17 cellular contexts compared by ENCODE assay signal in genomic region chr2:95354925-95355324, GRCh38. TPM values are rescaled to one million over a fixed set of nuclear protein-coding genes. Genes with fewer than 3 reads are reported as not detected.
"Had no signal": no experiment of that assay in that cellular context is flagged by ENCODE, and none has a peak within 500 bp of the region (broad histone marks: within the 10 kb centered on the region; RNA-seq: fewer than 3 reads in every experiment).

No MANE protein-coding gene starts in this region.

- H3K4me3 Mint-ChIP-seq: activated CD8-positive, alpha-beta T cell treated with anti-CD3 and anti-CD28 coated beads for 36 hours; activated naive CD4-positive, alpha-beta T cell treated with anti-CD3 and anti-CD28 coated beads, Interleukin-2, amount 10 ng/mL, durations not matched to agents 7 days and 5 days; activated T-cell treated with anti-CD3 and anti-CD28 coated beads, Interleukin-2, amount 50 U/mL, for 4 hours; mesothelial cell of epicardium; nephron; T-helper 17 cell had no signal

- H3K36me3 Mint-ChIP-seq: activated naive CD4-positive, alpha-beta T cell treated with anti-CD3 and anti-CD28 coated beads, Interleukin-2, amount 10 ng/mL, durations not matched to agents 7 days and 5 days; mesothelial cell of epicardium had no signal

- H3K27ac Mint-ChIP-seq: activated CD8-positive, alpha-beta T cell treated with anti-CD3 and anti-CD28 coated beads for 36 hours; activated naive CD4-positive, alpha-beta T cell treated with anti-CD3 and anti-CD28 coated beads, Interleukin-2, amount 10 ng/mL, durations not matched to agents 7 days and 5 days; activated T-helper 2 cell treated with anti-CD3 and anti-CD28 coated beads, Interferon-gamma antibody, Interleukin-2, Interleukin-4, amounts not matched to agents 10 μg/mL and 5 μg/mL and 100 μg/mL, durations not matched to agents 14 hours and 24 hours and 36 hours; mesothelial cell of epicardium; nephron; T-helper 17 cell had no signal

- H3K4me1 Mint-ChIP-seq: activated naive CD4-positive, alpha-beta T cell treated with anti-CD3 and anti-CD28 coated beads, Interleukin-2, amount 10 ng/mL, durations not matched to agents 7 days and 5 days; mesothelial cell of epicardium; nephron; T-helper 17 cell had no signal

- H3K27ac ChIP-seq: left ventricle myocardium inferior had no signal

- H3K9me3 Mint-ChIP-seq: activated CD8-positive, alpha-beta T cell treated with anti-CD3 and anti-CD28 coated beads for 36 hours; activated T-cell treated with anti-CD3 and anti-CD28 coated beads, Interleukin-2, amount 50 U/mL, for 4 hours; activated T-helper 2 cell treated with anti-CD3 and anti-CD28 coated beads, Interferon-gamma antibody, Interleukin-2, Interleukin-4, amounts not matched to agents 10 μg/mL and 5 μg/mL and 100 μg/mL, durations not matched to agents 14 hours and 24 hours and 36 hours; mesothelial cell of epicardium; nephron had no signal

- H3K4me1 ChIP-seq: left ventricle myocardium inferior had no signal

- ATAC-seq: activated CD8-positive, alpha-beta T cell treated with anti-CD3 and anti-CD28 coated beads for 36 hours; activated T-cell treated with anti-CD3 and anti-CD28 coated beads, Interleukin-2, amount 50 U/mL, for 4 hours; T-helper 17 cell had no signal

- H3K36me3 ChIP-seq: left ventricle myocardium inferior had no signal

- H3K4me3 ChIP-seq: left ventricle myocardium inferior had no signal

- DNase-seq: activated CD4-positive, alpha-beta T cell treated with anti-CD3 and anti-CD28 coated beads for 48 hours; activated CD8-positive, alpha-beta T cell treated with anti-CD3 and anti-CD28 coated beads for 36 hours; activated T-cell treated with anti-CD3 and anti-CD28 coated beads, Interleukin-2, amount 50 U/mL, for 4 hours; amygdala; effector CD4-positive, alpha-beta T cell; erythroblast; foreskin fibroblast; left ventricle myocardium inferior; nucleus accumbens; stimulated activated CD4-positive, alpha-beta T cell treated with anti-CD3 and anti-CD28 coated beads, Interleukin-4, amount 100 ng/mL, for 1 hour; stimulated activated naive CD4-positive, alpha-beta T cell treated with Interleukin-2 at 50 U/mL for 16 hours; T-helper 17 cell had no signal

RNA-seq across cellular contexts. Expression of gene KCNIP3, which starts 57.8 kb away (rescaled TPM):
- total RNA-seq: activated CD8-positive, alpha-beta T cell treated with anti-CD3 and anti-CD28 coated beads for 36 hours; activated T-cell treated with anti-CD3 and anti-CD28 coated beads, Interleukin-2, amount 50 U/mL, for 4 hours; lung microvascular endothelial cell; T-helper 17 cell had no signal
